8 cellular contexts compared by ENCODE assay signal in the genomic region with DNA sequence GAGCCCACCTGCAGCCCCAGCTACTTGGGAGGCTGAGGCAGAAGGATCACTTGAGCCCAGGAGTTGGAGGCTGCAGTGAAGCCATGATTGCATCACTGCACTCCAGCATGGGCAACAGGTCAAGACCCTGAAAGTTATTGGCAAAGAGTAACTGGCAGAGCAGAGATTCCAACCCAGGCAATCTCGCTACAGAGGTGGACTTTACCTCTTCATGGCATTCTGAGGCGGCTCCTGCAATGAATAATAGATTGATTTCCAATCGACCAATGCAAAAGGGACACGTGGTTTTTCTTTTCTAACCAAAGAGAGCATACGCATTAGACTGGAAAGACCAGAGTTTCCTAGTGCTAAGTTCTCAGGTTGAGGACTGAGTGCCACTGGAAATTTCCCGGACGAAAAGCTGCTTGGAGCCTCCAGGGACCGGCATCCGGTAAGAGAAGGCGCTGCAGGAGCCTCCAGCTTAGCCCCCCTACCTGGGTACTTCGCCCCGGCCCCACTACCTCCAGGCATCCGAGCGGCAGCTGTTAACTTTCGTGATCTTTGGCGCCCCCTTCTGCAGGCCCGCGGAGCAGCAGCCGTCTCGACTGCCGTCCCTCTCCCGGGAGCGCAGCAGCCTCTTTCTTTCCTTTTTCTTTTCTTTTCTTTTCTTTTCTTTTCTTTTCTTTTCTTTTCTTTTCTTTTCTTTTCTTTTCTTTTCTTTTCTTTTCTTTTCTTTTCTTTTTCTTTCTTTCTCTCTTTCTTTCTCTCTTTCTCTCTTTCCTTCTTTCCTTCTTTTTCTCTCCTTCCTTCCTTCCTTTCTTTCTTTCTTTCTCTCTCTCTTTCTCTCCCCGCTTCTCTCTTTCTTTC. TPM values are rescaled to one million over a fixed set of nuclear protein-coding genes. Genes with fewer than 3 reads are reported as not detected.
DNase-seq lines count a peak whose midpoint lies in the region; ATAC-seq and TF ChIP-seq lines count a peak whose summit lies in the region.

No MANE protein-coding gene starts in this region.

- H3K27me3 Mint-ChIP-seq in activated CD8-positive, alpha-beta T cell treated with anti-CD3 and anti-CD28 coated beads for 36 hours, result no peaks in the 10 kb centered on the region

- H4K8ac ChIP-seq in mesendoderm (ENCODE audit: low read depth, low read length), result no peak overlapping the region

- no peaks in the 10 kb centered on the region for H3K9me3 Mint-ChIP-seq in activated CD8-positive, alpha-beta T cell treated with anti-CD3 and anti-CD28 coated beads for 36 hours

- H3K23ac ChIP-seq in mesendoderm (ENCODE audit: low read length), result no peak overlapping the region

- intact Hi-C loops in activated CD8-positive, alpha-beta T cell treated with anti-CD3 and anti-CD28 coated beads for 36 hours (cut with micrococcal nuclease), result loop anchor here (10.0 kb wide), 1 partner anchor 274 kb away; no protein-coding TSS in a partner anchor

- CTCF ChIA-PET in AG04449 (lab: Yijun Ruan, JAX), result interaction anchor here (0.5 to 11.8 kb wide), 39 partner anchors 8 to 1125 kb away, joined by 3 to 298 read pairs (median 4); partner anchors contain the start of genes CNPY4, GPC2, LAMTOR4 and PVRIG
- CTCF ChIA-PET in activated CD8-positive, alpha-beta T cell treated with anti-CD3 and anti-CD28 coated beads for 36 hours (lab: Charles Lee), result interaction anchor here (0.6 to 5.5 kb wide), 48 partner anchors 9 to 616 kb away, joined by 3 to 60 read pairs (median 4); partner anchors contain the start of genes AP4M1, COPS6, GAL3ST4 and GJC3

- H3K27me3 ChIP-seq in effector memory CD4-positive, alpha-beta T cell (replicated peaks; ENCODE audit: control insufficient read depth, insufficient read depth, low read length, poor library complexity, severe bottlenecking), result no peaks in the 10 kb centered on the region
- H3K27me3 ChIP-seq in mesendoderm (ENCODE audit: insufficient read depth, low read length, poor library complexity), result no peaks in the 10 kb centered on the region

- H3K4me3 ChIP-seq in AG04449 (ENCODE audit: low read depth, low read length), result no peak overlapping the region
- H3K4me3 ChIP-seq in effector memory CD4-positive, alpha-beta T cell (ENCODE audit: insufficient read depth, low read depth, low read length, poor library complexity, severe bottlenecking), result no peak overlapping the region
- H3K4me3 ChIP-seq in mesendoderm (ENCODE audit: low read length), result no peak overlapping the region

- H3K27ac Mint-ChIP-seq in activated CD8-positive, alpha-beta T cell treated with anti-CD3 and anti-CD28 coated beads for 36 hours, result no peak overlapping the region

- H3K79me1 ChIP-seq in mesendoderm (ENCODE audit: low read length), result no peaks in the 10 kb centered on the region

- no peaks in the 10 kb centered on the region for H3K36me3 ChIP-seq in effector memory CD4-positive, alpha-beta T cell (ENCODE audit: control insufficient read depth, insufficient read depth, low read length)
- no peaks in the 10 kb centered on the region for H3K36me3 ChIP-seq in mesendoderm (ENCODE audit: control insufficient read depth, insufficient read depth, low read length)

- ATAC-seq in activated CD8-positive, alpha-beta T cell treated with anti-CD3 and anti-CD28 coated beads for 36 hours, result peak; percentile 30
- ATAC-seq in HG03280 (IDR thresholded peaks at IDR 0.05; ENCODE audit: unreplicated experiment), result no peak

- H3K36me3 Mint-ChIP-seq in activated CD8-positive, alpha-beta T cell treated with anti-CD3 and anti-CD28 coated beads for 36 hours (ENCODE audit: low read depth), result peaks cover 1% of the 10 kb centered on the region

- H3K27ac ChIP-seq in effector memory CD4-positive, alpha-beta T cell (ENCODE audit: insufficient read depth, low read length, poor library complexity, severe bottlenecking), result no peak overlapping the region
- H3K27ac ChIP-seq in mesendoderm (ENCODE audit: low read depth, low read length), result no peak overlapping the region

- no peak overlapping the region for H3K18ac ChIP-seq in mesendoderm (ENCODE audit: low read length)

- H3K4ac ChIP-seq in mesendoderm (ENCODE audit: low read depth, low read length), result no peak overlapping the region

- H2BK5ac ChIP-seq in mesendoderm (ENCODE audit: low read length), result no peak overlapping the region

- no peak overlapping the region for H3K4me3 Mint-ChIP-seq in activated CD8-positive, alpha-beta T cell treated with anti-CD3 and anti-CD28 coated beads for 36 hours

- WGBS in mesendoderm (ENCODE audit: extremely low coverage, insufficient coverage, low lambda C conversion rate), result no CpG with 5 or more reads among the region's 24 CpGs

- no peaks in the 10 kb centered on the region for H3K79me2 ChIP-seq in mesendoderm (ENCODE audit: control insufficient read depth, insufficient read depth, low read length)

- H2BK15ac ChIP-seq in mesendoderm (replicated peaks; ENCODE audit: low read depth), result no peak overlapping the region

- H3K9me3 ChIP-seq in effector memory CD4-positive, alpha-beta T cell (ENCODE audit: control insufficient read depth, low read length), result no peaks in the 10 kb centered on the region

- peak overlapping the region; percentile 67 for H3K9ac ChIP-seq in mesendoderm (ENCODE audit: low read length)

- POLR2A ChIA-PET in AG04449 (lab: Yijun Ruan, JAX), result no interaction called here
- POLR2A ChIA-PET in activated CD8-positive, alpha-beta T cell treated with anti-CD3 and anti-CD28 coated beads for 36 hours (lab: Charles Lee), result interaction anchor here (1.4 to 1.6 kb wide), 2 partner anchors 16 to 30 kb away, joined by 4 to 5 read pairs; partner anchors contain the start of gene MCM7

- H3K56ac ChIP-seq in mesendoderm (ENCODE audit: low read length), result peak overlapping the region; percentile 52

- no peak overlapping the region for H4K5ac ChIP-seq in mesendoderm (ENCODE audit: low read length)

- DNase-seq in AG04449 (ENCODE audit: low read depth, low spot score) (no peak), GM19238 (ENCODE audit: insufficient read length, low spot score) (peak; percentile 71), NCI-H510A (lab: John Stamatoyannopoulos, UW) (peak; percentile 24), mesendoderm (peak; percentile 88)
- DNase-seq in activated CD8-positive, alpha-beta T cell treated with anti-CD3 and anti-CD28 coated beads for 36 hours, result peak; percentile 94
- peak; percentile 61 to 75 (median 67) for DNase-seq in effector memory CD4-positive, alpha-beta T cell
- peak; percentile 70 to 76 for DNase-seq in stimulated activated CD8-positive, alpha-beta memory T cell treated with anti-CD3 and anti-CD28 coated beads, Interleukin-2, amount 100 ng/mL, for 1 hour (ENCODE audit: low read depth in 2 of 2)

- H3K4me1 ChIP-seq in effector memory CD4-positive, alpha-beta T cell (ENCODE audit: control insufficient read depth, insufficient read depth, low read length, poor library complexity, severe bottlenecking), result peaks cover 12% of the 10 kb centered on the region
- peaks cover 2% of the 10 kb centered on the region for H3K4me1 ChIP-seq in mesendoderm (ENCODE audit: control insufficient read depth, low read depth, low read length)

- peak; percentile 91 for TF ChIP-seq CTCF in AG04449 (IDR thresholded peaks at IDR 0.05; ENCODE audit: insufficient read depth, low read length, missing control alignments)
- peak; percentile 98 for TF ChIP-seq CTCF in activated CD8-positive, alpha-beta T cell treated with anti-CD3 and anti-CD28 coated beads for 36 hours (IDR thresholded peaks at IDR 0.05)

- peaks cover 8% of the 10 kb centered on the region for H3K4me1 Mint-ChIP-seq in activated CD8-positive, alpha-beta T cell treated with anti-CD3 and anti-CD28 coated beads for 36 hours (ENCODE audit: low read depth)

- no peak overlapping the region for H2BK120ac ChIP-seq in mesendoderm (ENCODE audit: low read depth, low read length)

- peak overlapping the region; percentile 42 for H3K4me2 ChIP-seq in mesendoderm (ENCODE audit: low read length)

- H2AK5ac ChIP-seq in mesendoderm (ENCODE audit: low read length), result no peak overlapping the region

RNA-seq across cellular contexts. Expression of gene MBLAC1, which starts 4.1 kb away (rescaled TPM):
- 1 to 10 TPM; 1.9 to 2.1 TPM for total RNA-seq in activated CD8-positive, alpha-beta T cell treated with anti-CD3 and anti-CD28 coated beads for 36 hours
- 1.8 TPM for polyA plus RNA-seq in mesendoderm (2013, experiment 1 of 2)
- polyA plus RNA-seq in mesendoderm (2013, experiment 2 of 2), result 1.9 TPM

RNA-seq across cellular contexts. Expression of gene CNPY4, which starts 11.4 kb away (rescaled TPM):
- total RNA-seq in activated CD8-positive, alpha-beta T cell treated with anti-CD3 and anti-CD28 coated beads for 36 hours, result 10 to 100 TPM in 1 of 2 experiments, 1 to 10 TPM in 1; 9.8 to 10.4 TPM
- polyA plus RNA-seq in mesendoderm (2013, experiment 1 of 2), result 8.2 TPM
- 8.5 TPM for polyA plus RNA-seq in mesendoderm (2013, experiment 2 of 2)

RNA-seq across cellular contexts. Expression of gene TAF6, which starts 11.7 kb away (rescaled TPM):
- total RNA-seq in activated CD8-positive, alpha-beta T cell treated with anti-CD3 and anti-CD28 coated beads for 36 hours, result 10 to 100 TPM; 48.6 to 55.3 TPM
- polyA plus RNA-seq in mesendoderm (2013, experiment 1 of 2), result 53.1 TPM
- 52.5 TPM for polyA plus RNA-seq in mesendoderm (2013, experiment 2 of 2)

RNA-seq across cellular contexts. Expression of gene LAMTOR4, which starts 17.9 kb away (rescaled TPM):
- 100 to 1,000 TPM; 108 to 116 TPM for total RNA-seq in activated CD8-positive, alpha-beta T cell treated with anti-CD3 and anti-CD28 coated beads for 36 hours
- polyA plus RNA-seq in mesendoderm (2013, experiment 1 of 2), result 102 TPM
- polyA plus RNA-seq in mesendoderm (2013, experiment 2 of 2), result 105 TPM

RNA-seq across cellular contexts. Expression of gene TRAPPC14, which starts 27.7 kb away (rescaled TPM):
- 10 to 100 TPM; 15.7 to 17.4 TPM for total RNA-seq in activated CD8-positive, alpha-beta T cell treated with anti-CD3 and anti-CD28 coated beads for 36 hours
- polyA plus RNA-seq in mesendoderm (2013, experiment 1 of 2), result 10.1 TPM
- polyA plus RNA-seq in mesendoderm (2013, experiment 2 of 2), result 9.8 TPM
